ENCODE assay signal across 1 cellular context in the genomic region with DNA sequence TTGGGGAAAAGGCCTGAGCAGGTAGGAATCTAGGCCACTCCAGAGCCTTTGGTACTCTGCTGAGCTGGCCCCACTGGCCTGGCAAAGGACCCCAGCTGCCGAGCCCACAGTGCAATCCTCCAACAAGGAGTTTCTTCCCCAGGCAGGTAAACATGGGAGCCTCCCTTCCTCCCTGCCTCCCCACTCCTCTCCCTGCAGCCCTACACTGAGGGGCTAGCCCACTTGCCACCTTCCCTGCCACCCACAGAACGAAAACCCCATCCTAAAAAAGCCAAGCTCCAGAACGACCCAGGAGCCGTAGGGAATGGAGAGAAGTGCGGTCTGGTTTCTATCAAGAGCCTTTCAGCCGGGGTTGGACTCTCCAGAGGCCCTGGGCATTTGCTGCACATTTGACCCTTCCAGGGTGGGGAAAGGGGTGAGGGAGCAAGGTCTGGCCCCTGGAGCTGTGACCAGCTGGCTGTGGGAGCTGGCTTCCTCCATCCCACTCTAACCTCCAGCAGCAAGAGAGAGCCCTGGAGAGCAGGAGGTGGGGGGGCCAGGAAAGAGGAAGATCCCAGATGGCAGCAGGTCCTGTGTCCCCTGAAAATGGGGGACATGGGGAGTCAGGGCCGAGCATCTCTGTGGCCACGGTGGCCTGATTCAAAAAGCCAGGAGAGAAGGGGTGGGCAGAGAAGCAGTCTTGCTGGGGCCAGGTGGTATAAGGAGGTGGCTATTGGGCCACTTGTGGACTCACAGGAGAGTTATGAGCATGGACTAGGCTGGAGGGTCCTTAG.
TF ChIP-seq lines count a peak whose summit lies in the region.

No MANE protein-coding gene starts in this region.

TF ChIP-seq in GM23338, 12 proteins besides CTCF, POLR2A, EP300 and RAD21:
- TF ChIP-seq REST (IDR thresholded peaks at IDR 0.05; ENCODE audit: unreplicated experiment) (no peak), ZNF331 (CRISPR knock-in tag; IDR thresholded peaks at IDR 0.05; ENCODE audit: low read depth) (no peak), ZNF114 (CRISPR knock-in tag; IDR thresholded peaks at IDR 0.05) (no peak), ZNF462 (CRISPR knock-in tag; IDR thresholded peaks at IDR 0.05) (no peak), STAT1 (IDR thresholded peaks at IDR 0.05; ENCODE audit: unreplicated experiment) (no peak), POLR2AphosphoS5 (IDR thresholded peaks at IDR 0.05; ENCODE audit: low read depth) (no peak), JUNB (IDR thresholded peaks at IDR 0.05; ENCODE audit: unreplicated experiment) (no peak)
